18 cellular contexts compared by ENCODE assay signal in the genomic region with DNA sequence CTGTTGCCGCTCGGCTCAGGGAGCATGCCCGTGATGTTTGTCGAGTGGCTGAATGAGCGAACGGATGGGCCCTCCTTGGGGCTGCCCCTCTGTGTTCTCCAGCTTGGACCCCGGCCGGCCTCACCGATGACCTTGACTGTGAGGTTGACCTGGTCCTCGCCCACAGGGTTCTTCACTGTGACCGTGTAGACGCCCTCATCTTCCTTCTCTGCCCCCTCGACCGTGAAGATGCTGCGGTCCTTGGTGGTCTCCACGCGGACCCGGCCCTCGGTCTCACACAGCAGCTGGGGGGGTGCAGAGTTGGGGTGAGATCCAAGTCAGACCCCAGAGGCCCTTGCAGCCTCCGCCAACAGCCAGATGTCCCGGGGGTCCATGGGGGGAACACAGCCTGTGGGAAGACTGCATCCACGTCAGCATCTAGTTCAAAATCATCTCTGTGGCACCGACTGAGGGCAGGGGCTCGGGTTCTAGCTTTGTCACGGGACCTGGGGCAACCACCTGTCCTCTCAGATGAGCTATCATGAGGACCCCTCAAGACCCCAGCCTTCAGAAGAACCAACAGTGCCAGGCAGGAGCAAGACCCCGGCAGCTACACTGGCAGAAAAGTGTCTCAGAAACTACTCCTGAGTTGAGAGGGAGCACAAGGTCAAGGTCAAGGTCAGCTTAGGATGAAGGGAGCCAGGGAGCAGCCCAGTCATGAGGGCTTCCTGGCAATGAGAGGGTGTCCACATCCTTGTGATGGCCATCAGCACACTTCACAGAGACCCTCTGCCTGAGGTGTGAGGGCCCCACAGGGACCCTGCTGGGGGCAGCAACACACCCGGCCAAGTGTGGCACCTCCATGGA. TPM values are rescaled to one million over a fixed set of nuclear protein-coding genes. Genes with fewer than 3 reads are reported as not detected.
DNase-seq lines count a peak whose midpoint lies in the region; ATAC-seq, FAIRE-seq and TF ChIP-seq lines count a peak whose summit lies in the region.
"Had no signal": no experiment of that assay in that cellular context is flagged by ENCODE, and none has a peak within 500 bp of the region (broad histone marks: within the 10 kb centered on the region; RNA-seq: fewer than 3 reads in every experiment).

No MANE protein-coding gene starts in this region.

- in situ Hi-C loops in HepG2 (cut with HindIII; ENCODE audit: extremely low pct_ligation_motif_present, low pct_unique_long_range_greater_than_20kb): no loop called here
- in situ Hi-C loops in G401 (cut with HindIII; ENCODE audit: low sequenced_read_pairs): no loop called here

- BruUV-seq in HepG2 (replicated peaks; lab: Mats Ljungman, UMichigan): no TSS peak

- H3K9me3 ChIP-seq in left ventricle myocardium inferior (replicated peaks) (no peaks in the 10 kb centered on the region), HepG2 (ENCODE audit: low read length) (no peaks in the 10 kb centered on the region), WERI-Rb-1 (ENCODE audit: severe bottlenecking) (no peaks in the 10 kb centered on the region)
- H3K9me3 ChIP-seq: HAP-1 had no signal

- no peaks in the 10 kb centered on the region for H3K79me2 ChIP-seq in HepG2 (ENCODE audit: insufficient read depth, low read length)

- WGBS in HepG2 (ENCODE audit: low lambda C conversion rate): 50% methylated on average over 12 of the region's 27 CpGs

- peak overlapping the region; percentile 11 for H3K4me3 ChIP-seq in left ventricle myocardium inferior
- H3K4me3 ChIP-seq in HepG2 (replicated peaks in 1 of 3; ENCODE audit: insufficient read depth in 1 of 3, low read depth in 2 of 3, low read length in 3 of 3): no peak overlapping the region
- no peak overlapping the region for H3K4me3 ChIP-seq in WERI-Rb-1 (ENCODE audit: low read depth, low read length)
- H3K4me3 ChIP-seq: GM23338, HAP-1 had no signal

- H2AFZ ChIP-seq in HepG2 (ENCODE audit: low read length): no peak overlapping the region
- H2AFZ ChIP-seq: GM23338 had no signal

- H3K9ac ChIP-seq in HepG2 (ENCODE audit: insufficient read depth, low read depth, low read length): no peak overlapping the region

- no peaks in the 10 kb centered on the region for H3K36me3 Mint-ChIP-seq in natural killer cell treated with Interleukin-12 subunit alpha and Interleukin-12 subunit beta and Interleukin-15 and Interleukin-18, amount 100 ng/mL, for 72 hours
- no peaks in the 10 kb centered on the region for H3K36me3 Mint-ChIP-seq in natural killer cell

- no peak for ATAC-seq in natural killer cell treated with Interleukin-12 subunit alpha and Interleukin-12 subunit beta and Interleukin-15 and Interleukin-18, amount 100 ng/mL, for 72 hours
- no peak for ATAC-seq in natural killer cell
- no peak for ATAC-seq in HepG2
- ATAC-seq: GM23338 had no signal

- H3K27ac ChIP-seq in left ventricle myocardium inferior (replicated peaks) (peak overlapping the region; percentile 97), HepG2 (ENCODE audit: extremely low read length, insufficient read depth, low read length) (no peak overlapping the region), WERI-Rb-1 (no peak overlapping the region)

- FAIRE-seq in HepG2 (lab: Jason Lieb, UNC): no peak
- FAIRE-seq: A204.1, GM12891 had no signal

- H3K4me1 Mint-ChIP-seq in natural killer cell treated with Interleukin-12 subunit alpha and Interleukin-12 subunit beta and Interleukin-15 and Interleukin-18, amount 100 ng/mL, for 72 hours (ENCODE audit: low read depth in 2 of 2): peaks cover 0 to 2% of the 10 kb centered on the region in 2 donors
- no peaks in the 10 kb centered on the region for H3K4me1 Mint-ChIP-seq in natural killer cell
- H3K4me1 Mint-ChIP-seq: B cell, GM23338 had no signal

- DNase-seq in natural killer cell treated with Interleukin-12 subunit alpha and Interleukin-12 subunit beta and Interleukin-15 and Interleukin-18, amount 100 ng/mL, for 72 hours (ENCODE audit: low spot score): peak; percentile 57
- DNase-seq in natural killer cell (no peak), left ventricle myocardium inferior (no peak), HepG2 (ENCODE audit: low spot score) (no peak), NCI-H524 (lab: John Stamatoyannopoulos, UW) (no peak), WERI-Rb-1 (no peak), G401 (ENCODE audit: low spot score) (no peak)
- DNase-seq: C1 segment of cervical spinal cord; Calu3; CD4-positive, alpha-beta T cell; DMS 273 treated with DMSO at 0.1 percent for 48 hours had no signal

- no peak overlapping the region for H3K27ac Mint-ChIP-seq in natural killer cell treated with Interleukin-12 subunit alpha and Interleukin-12 subunit beta and Interleukin-15 and Interleukin-18, amount 100 ng/mL, for 72 hours
- no peak overlapping the region for H3K27ac Mint-ChIP-seq in natural killer cell
- H3K27ac Mint-ChIP-seq: B cell; CD4-positive, alpha-beta T cell; GM23338 had no signal

- TF ChIP-seq CTCF in natural killer cell (IDR thresholded peaks at IDR 0.05) (no peak), left ventricle myocardium inferior (IDR thresholded peaks at IDR 0.05; ENCODE audit: borderline replicate concordance) (no peak), HepG2 (CRISPR knock-in tag; IDR thresholded peaks at IDR 0.05) (no peak), WERI-Rb-1 (IDR thresholded peaks at IDR 0.05; ENCODE audit: low read depth, low read length) (no peak)

- H3K36me3 ChIP-seq in left ventricle myocardium inferior (peaks cover 79% of the 10 kb centered on the region), HepG2 (replicated peaks in 1 of 2; ENCODE audit: control insufficient read depth in 1 of 2, insufficient read depth in 2 of 2, low read length in 2 of 2) (no peaks in the 10 kb centered on the region), WERI-Rb-1 (no peaks in the 10 kb centered on the region)
- H3K36me3 ChIP-seq: HAP-1 had no signal

- H3K9me3 Mint-ChIP-seq in natural killer cell treated with Interleukin-12 subunit alpha and Interleukin-12 subunit beta and Interleukin-15 and Interleukin-18, amount 100 ng/mL, for 72 hours: no peaks in the 10 kb centered on the region
- no peaks in the 10 kb centered on the region for H3K9me3 Mint-ChIP-seq in natural killer cell
- H3K9me3 Mint-ChIP-seq: CD4-positive, alpha-beta T cell; GM23338 had no signal

- H3K4me3 Mint-ChIP-seq in natural killer cell treated with Interleukin-12 subunit alpha and Interleukin-12 subunit beta and Interleukin-15 and Interleukin-18, amount 100 ng/mL, for 72 hours: no peak overlapping the region
- no peak overlapping the region for H3K4me3 Mint-ChIP-seq in natural killer cell
- H3K4me3 Mint-ChIP-seq: B cell; CD4-positive, alpha-beta T cell; GM23338 had no signal

- H3K27me3 ChIP-seq in left ventricle myocardium inferior (ENCODE audit: low read depth) (no peaks in the 10 kb centered on the region), HepG2 (ENCODE audit: control insufficient read depth in 1 of 2, insufficient read depth in 2 of 2, low read length in 2 of 2) (peaks cover 7 to 34% of the 10 kb centered on the region in 2 experiments; a peak in 4 of 5 replicates), WERI-Rb-1 (ENCODE audit: insufficient read depth, low read depth, severe bottlenecking) (no peaks in the 10 kb centered on the region)

- H4K20me1 ChIP-seq in HepG2 (ENCODE audit: insufficient read depth, low read length): no peaks in the 10 kb centered on the region

- TF ChIP-seq RAD21 in HepG2 (CRISPR knock-in tag; IDR thresholded peaks at IDR 0.05): no peak

- POLR2A ChIA-PET in HepG2 (lab: Yijun Ruan, JAX): interaction anchor here (0.6 kb wide), 1 partner anchor 422 kb away, joined by 3 read pairs; no protein-coding TSS in a partner anchor

- H3K27me3 Mint-ChIP-seq in natural killer cell treated with Interleukin-12 subunit alpha and Interleukin-12 subunit beta and Interleukin-15 and Interleukin-18, amount 100 ng/mL, for 72 hours: peaks cover 0 to under 1% of the 10 kb centered on the region in 2 donors
- no peaks in the 10 kb centered on the region for H3K27me3 Mint-ChIP-seq in natural killer cell (ENCODE audit: low read depth in 2 of 2)
- H3K27me3 Mint-ChIP-seq: B cell; CD4-positive, alpha-beta T cell had no signal

- no peak overlapping the region for H3K4me2 ChIP-seq in HepG2 (ENCODE audit: low read depth, low read length)
- H3K4me2 ChIP-seq: GM23338 had no signal

- CTCF ChIA-PET in HepG2 (lab: Yijun Ruan, JAX; ENCODE audit: low intra/inter-chr PET ratio, low total read pairs): no interaction called here

- no peak for TF ChIP-seq POLR2A in HepG2 (IDR thresholded peaks at IDR 0.05; ENCODE audit: insufficient read depth in 1 of 2, low read depth in 2 of 2, low read length in 2 of 2)

- TF ChIP-seq EP300 in HepG2 (IDR thresholded peaks at IDR 0.05; ENCODE audit: low read depth in 2 of 2, low read length in 2 of 2): no peak
- TF ChIP-seq EP300 in HepG2 (CRISPR knock-in tag; IDR thresholded peaks at IDR 0.05; ENCODE audit: borderline replicate concordance): no peak

- intact Hi-C loops in natural killer cell (cut with micrococcal nuclease) (no loop called here), left ventricle myocardium inferior (cut with micrococcal nuclease) (no loop called here), HepG2 (cut with micrococcal nuclease; ENCODE audit: unreplicated experiment) (no loop called here)

- H3K4me1 ChIP-seq in left ventricle myocardium inferior (peaks cover 88% of the 10 kb centered on the region), HepG2 (ENCODE audit: insufficient read depth, low read length) (peaks cover 16% of the 10 kb centered on the region)
- H3K4me1 ChIP-seq: HAP-1 had no signal

RNA-seq across cellular contexts. Expression of gene MYBPC3, which starts 13.9 kb away (rescaled TPM):
- not detected for total RNA-seq in natural killer cell treated with Interleukin-12 subunit alpha and Interleukin-12 subunit beta and Interleukin-15 and Interleukin-18, amount 100 ng/mL, for 72 hours
- total RNA-seq in natural killer cell (under 1 TPM in 2 of 3 donors, not detected in 1; 0.45 to 0.53 TPM), left ventricle myocardium inferior (2,538 TPM), HepG2 (2016; rRNA removed; fragmentation: Illumina TruSeq; extraction: Trizol) (not detected in 2 replicates)
- total RNA-seq in HepG2 (2016; cell fraction: cytosol; rRNA removed; fragmentation: Illumina TruSeq; extraction: Trizol; ENCODE audit: low read depth): not detected in 2 replicates
- not detected in 2 replicates for total RNA-seq in HepG2 (2016; cell fraction: insoluble cytoplasmic fraction; rRNA removed; fragmentation: Illumina TruSeq; extraction: Trizol)
- not detected in 2 replicates for total RNA-seq in HepG2 (2016; cell fraction: membrane; rRNA removed; fragmentation: Illumina TruSeq; extraction: Trizol)
- total RNA-seq in HepG2 (2016; cell fraction: nucleus; rRNA removed; fragmentation: Illumina TruSeq; extraction: Trizol): not detected in 2 replicates
- polyA plus RNA-seq in HepG2 (2011; rRNA removed): 0.01 TPM in 1 of 2 replicates, not detected in the other
- polyA plus RNA-seq in HepG2 (2011; cell fraction: cytosol; rRNA removed): not detected in 2 replicates
- not detected in 2 replicates for polyA plus RNA-seq in HepG2 (2011; cell fraction: nucleus; rRNA removed)
- polyA plus RNA-seq in HepG2 (2012): not detected in 2 replicates
- not detected in 2 replicates for polyA plus RNA-seq in HepG2 (2016; cell fraction: cytosol; fragmentation: Illumina TruSeq; extraction: Trizol; ENCODE audit: low read depth)
- polyA plus RNA-seq in HepG2 (2016; cell fraction: insoluble cytoplasmic fraction; fragmentation: Illumina TruSeq; extraction: Trizol; ENCODE audit: low read depth): not detected in 2 replicates
- not detected in 2 replicates for polyA plus RNA-seq in HepG2 (2016; cell fraction: membrane; fragmentation: Illumina TruSeq; extraction: Trizol; ENCODE audit: low read depth)
- not detected in 2 replicates for polyA plus RNA-seq in HepG2 (2016; cell fraction: nucleus; fragmentation: Illumina TruSeq; extraction: Trizol; ENCODE audit: insufficient read depth, low read depth)
- not detected in 2 replicates for polyA minus RNA-seq in HepG2 (2011; rRNA and poly(A)+ RNA removed; ENCODE audit: low replicate concordance)
- polyA minus RNA-seq in HepG2 (2011; cell fraction: cytosol; rRNA and poly(A)+ RNA removed): not detected in 2 replicates
- not detected in 2 replicates for polyA minus RNA-seq in HepG2 (2011; cell fraction: nucleus; rRNA and poly(A)+ RNA removed)
- total RNA-seq in G401 (2014; rRNA removed; shearing (Covaris generic)): 0.37 TPM in 1 of 2 replicates, not detected in the other
- total RNA-seq: Calu3; CD4-positive, alpha-beta T cell; Daoy; GM23338; HT-29 had no signal
- polyA plus RNA-seq: GM23338 had no signal

RNA-seq across cellular contexts. Expression of gene SPI1, which starts 39.7 kb away (rescaled TPM):
- total RNA-seq in natural killer cell treated with Interleukin-12 subunit alpha and Interleukin-12 subunit beta and Interleukin-15 and Interleukin-18, amount 100 ng/mL, for 72 hours: 1 to 10 TPM; 2.0 to 2.5 TPM
- total RNA-seq in natural killer cell (10 to 100 TPM; 15.0 to 65.4 (median 55.4) TPM), left ventricle myocardium inferior (8.3 TPM), HepG2 (2016; rRNA removed; fragmentation: Illumina TruSeq; extraction: Trizol) (not detected in 2 replicates)
- not detected in 2 replicates for total RNA-seq in HepG2 (2016; cell fraction: cytosol; rRNA removed; fragmentation: Illumina TruSeq; extraction: Trizol; ENCODE audit: low read depth)
- not detected in 2 replicates for total RNA-seq in HepG2 (2016; cell fraction: insoluble cytoplasmic fraction; rRNA removed; fragmentation: Illumina TruSeq; extraction: Trizol)
- total RNA-seq in HepG2 (2016; cell fraction: membrane; rRNA removed; fragmentation: Illumina TruSeq; extraction: Trizol): not detected in 2 replicates
- total RNA-seq in HepG2 (2016; cell fraction: nucleus; rRNA removed; fragmentation: Illumina TruSeq; extraction: Trizol): not detected in 2 replicates
- polyA plus RNA-seq in HepG2 (2011; rRNA removed): not detected in 2 replicates
- not detected in 2 replicates for polyA plus RNA-seq in HepG2 (2011; cell fraction: cytosol; rRNA removed)
- polyA plus RNA-seq in HepG2 (2011; cell fraction: nucleus; rRNA removed): not detected in 2 replicates
- not detected in 2 replicates for polyA plus RNA-seq in HepG2 (2012)
- not detected in 2 replicates for polyA plus RNA-seq in HepG2 (2016; cell fraction: cytosol; fragmentation: Illumina TruSeq; extraction: Trizol; ENCODE audit: low read depth)
- polyA plus RNA-seq in HepG2 (2016; cell fraction: insoluble cytoplasmic fraction; fragmentation: Illumina TruSeq; extraction: Trizol; ENCODE audit: low read depth): not detected in 2 replicates
- polyA plus RNA-seq in HepG2 (2016; cell fraction: membrane; fragmentation: Illumina TruSeq; extraction: Trizol; ENCODE audit: low read depth): not detected in 2 replicates
- not detected in 2 replicates for polyA plus RNA-seq in HepG2 (2016; cell fraction: nucleus; fragmentation: Illumina TruSeq; extraction: Trizol; ENCODE audit: insufficient read depth, low read depth)
- polyA minus RNA-seq in HepG2 (2011; rRNA and poly(A)+ RNA removed; ENCODE audit: low replicate concordance): 0.61 and 0.70 TPM in 2 replicates
- not detected in 2 replicates for polyA minus RNA-seq in HepG2 (2011; cell fraction: cytosol; rRNA and poly(A)+ RNA removed)
- not detected in 2 replicates for polyA minus RNA-seq in HepG2 (2011; cell fraction: nucleus; rRNA and poly(A)+ RNA removed)
- not detected in 2 replicates for total RNA-seq in G401 (2014; rRNA removed; shearing (Covaris generic))
- total RNA-seq: Calu3, Daoy, GM23338, HT-29 had no signal

Comparison
In these comparisons a context has a peak if more than half of its experiments do, and no peak if none do; other contexts are left out.
1. RNA of gene MYBPC3, which starts 13.9 kb away (total RNA-seq): 2,538 TPM in left ventricle myocardium inferior (single experiment); 0.45 to 0.53 TPM in natural killer cell, not detected in natural killer cell treated with Interleukin-12 subunit alpha and Interleukin-12 subunit beta and Interleukin-15 and Interleukin-18, amount 100 ng/mL, for 72 hours, not detected in HepG2 and 0.37 TPM in G401; every median in the first group is over 1,000 times any median in the second.